9 cellular contexts compared by ENCODE assay signal in genomic region chr6:167906899-167907298, GRCh38.
A peak's percentile ranks its signal among the peaks of the same experiment; 100 is the strongest.
DNase-seq lines count a peak whose midpoint lies in the region; ATAC-seq and TF ChIP-seq lines count a peak whose summit lies in the region.
"Had no signal": no experiment of that assay in that cellular context is flagged by ENCODE, and none has a peak within 500 bp of the region (broad histone marks: within the 10 kb centered on the region; RNA-seq: fewer than 3 reads in every experiment).

No MANE protein-coding gene starts in this region.

- intact Hi-C loops in gastrocnemius medialis (cut with DNase I; ENCODE audit: low total_unique reads), result loop anchor here (5.0 to 10.0 kb wide), 4 partner anchors 82 to 225 kb away; partner anchors contain the start of gene AFDN

- no peaks in the 10 kb centered on the region for H3K9me3 ChIP-seq in gastrocnemius medialis

- peak; percentile 31 to 47 for TF ChIP-seq POLR2A in gastrocnemius medialis (IDR thresholded peaks at IDR 0.05)

- DNase-seq in NCI-H2029 (lab: John Stamatoyannopoulos, UW), result peak; percentile 82
- peak; percentile 76 for DNase-seq in cerebellar cortex (ENCODE audit: low spot score)
- peak; percentile 69 for DNase-seq in inferior parietal cortex (ENCODE audit: extremely low spot score)
- peak; percentile 53 to 60 for DNase-seq in gastrocnemius medialis
- DNase-seq in RPMI8226, result no peak
- DNase-seq in activated CD8-positive, alpha-beta T cell treated with anti-CD3 and anti-CD28 coated beads, Interleukin-2, amount 10 ng/mL, durations not matched to agents 7 days and 5 days, result no peak
- DNase-seq in stimulated activated effector memory CD8-positive, alpha-beta T cell treated with anti-CD3 and anti-CD28 coated beads, Interleukin-12 subunit alpha, Interleukin-12 subunit beta, amount 100 ng/mL, for 72 hours (ENCODE audit: low spot score in 2 of 2), result no peak
- no peak for DNase-seq in NCI-H1048 (lab: John Stamatoyannopoulos, UW)
- DNase-seq: SHP77 had no signal

- H3K4me3 ChIP-seq in gastrocnemius medialis, result peak overlapping the region; percentile 7 to 34 (median 30)

- CTCF ChIA-PET in activated CD8-positive, alpha-beta T cell treated with anti-CD3 and anti-CD28 coated beads, Interleukin-2, amount 10 ng/mL, durations not matched to agents 7 days and 5 days (lab: Charles Lee), result no interaction called here

- H3K27me3 ChIP-seq in gastrocnemius medialis, result no peaks in the 10 kb centered on the region

- H3K4me3 Mint-ChIP-seq in activated CD8-positive, alpha-beta T cell treated with anti-CD3 and anti-CD28 coated beads, Interleukin-2, amount 10 ng/mL, durations not matched to agents 7 days and 5 days, result no peak overlapping the region
- no peak overlapping the region for H3K4me3 Mint-ChIP-seq in stimulated activated effector memory CD8-positive, alpha-beta T cell treated with anti-CD3 and anti-CD28 coated beads, Interleukin-12 subunit alpha, Interleukin-12 subunit beta, amount 100 ng/mL, for 72 hours

- no peak overlapping the region for H3K27ac Mint-ChIP-seq in activated CD8-positive, alpha-beta T cell treated with anti-CD3 and anti-CD28 coated beads, Interleukin-2, amount 10 ng/mL, durations not matched to agents 7 days and 5 days
- H3K27ac Mint-ChIP-seq in stimulated activated effector memory CD8-positive, alpha-beta T cell treated with anti-CD3 and anti-CD28 coated beads, Interleukin-12 subunit alpha, Interleukin-12 subunit beta, amount 100 ng/mL, for 72 hours, result no peak overlapping the region

- no peak for TF ChIP-seq CTCF in gastrocnemius medialis (IDR thresholded peaks at IDR 0.05 in 4 of 5, conservative IDR thresholded peaks at IDR 0.05 in 1 of 5)

- no peaks in the 10 kb centered on the region for H3K9me3 Mint-ChIP-seq in activated CD8-positive, alpha-beta T cell treated with anti-CD3 and anti-CD28 coated beads, Interleukin-2, amount 10 ng/mL, durations not matched to agents 7 days and 5 days (ENCODE audit: insufficient read depth)
- no peaks in the 10 kb centered on the region for H3K9me3 Mint-ChIP-seq in stimulated activated effector memory CD8-positive, alpha-beta T cell treated with anti-CD3 and anti-CD28 coated beads, Interleukin-12 subunit alpha, Interleukin-12 subunit beta, amount 100 ng/mL, for 72 hours

- peak overlapping the region; percentile 55 to 68 (median 66) for H3K27ac ChIP-seq in gastrocnemius medialis

- ATAC-seq in gastrocnemius medialis, result peak; percentile 94 to 97
- no peak for ATAC-seq in activated CD8-positive, alpha-beta T cell treated with anti-CD3 and anti-CD28 coated beads, Interleukin-2, amount 10 ng/mL, durations not matched to agents 7 days and 5 days
- ATAC-seq in stimulated activated effector memory CD8-positive, alpha-beta T cell treated with anti-CD3 and anti-CD28 coated beads, Interleukin-12 subunit alpha, Interleukin-12 subunit beta, amount 100 ng/mL, for 72 hours, result no peak

- peaks cover 0 to 44% of the 10 kb centered on the region in 2 donors for H3K36me3 ChIP-seq in gastrocnemius medialis

- H3K36me3 Mint-ChIP-seq in activated CD8-positive, alpha-beta T cell treated with anti-CD3 and anti-CD28 coated beads, Interleukin-2, amount 10 ng/mL, durations not matched to agents 7 days and 5 days (ENCODE audit: low read depth), result no peaks in the 10 kb centered on the region
- H3K36me3 Mint-ChIP-seq in stimulated activated effector memory CD8-positive, alpha-beta T cell treated with anti-CD3 and anti-CD28 coated beads, Interleukin-12 subunit alpha, Interleukin-12 subunit beta, amount 100 ng/mL, for 72 hours, result peaks cover 33% of the 10 kb centered on the region

- no peaks in the 10 kb centered on the region for H3K27me3 Mint-ChIP-seq in activated CD8-positive, alpha-beta T cell treated with anti-CD3 and anti-CD28 coated beads, Interleukin-2, amount 10 ng/mL, durations not matched to agents 7 days and 5 days (ENCODE audit: low read depth)

- H3K4me1 ChIP-seq in gastrocnemius medialis, result peaks cover 0 to 10% of the 10 kb centered on the region in 2 donors

- POLR2A ChIA-PET in activated CD8-positive, alpha-beta T cell treated with anti-CD3 and anti-CD28 coated beads, Interleukin-2, amount 10 ng/mL, durations not matched to agents 7 days and 5 days (lab: Charles Lee), result no interaction called here

- no peaks in the 10 kb centered on the region for H3K4me1 Mint-ChIP-seq in activated CD8-positive, alpha-beta T cell treated with anti-CD3 and anti-CD28 coated beads, Interleukin-2, amount 10 ng/mL, durations not matched to agents 7 days and 5 days (ENCODE audit: low read depth)
- no peaks in the 10 kb centered on the region for H3K4me1 Mint-ChIP-seq in stimulated activated effector memory CD8-positive, alpha-beta T cell treated with anti-CD3 and anti-CD28 coated beads, Interleukin-12 subunit alpha, Interleukin-12 subunit beta, amount 100 ng/mL, for 72 hours

- in situ Hi-C loops in gastrocnemius medialis (cut with MboI; ENCODE audit: low sequenced_read_pairs in 4 of 4), result loop anchor here in 2 of 4 donors (25.0 kb wide), 2 partner anchors 205 to 230 kb away; no protein-coding TSS in a partner anchor

Comparison
In these comparisons a context has a peak if more than half of its experiments do, and no peak if none do; other contexts are left out.
1. DNase-seq: peak in NCI-H2029 (single experiment), cerebellar cortex (single experiment), inferior parietal cortex (single experiment) and gastrocnemius medialis (2 of 2); none in RPMI8226 (single experiment), activated CD8-positive, alpha-beta T cell treated with anti-CD3 and anti-CD28 coated beads, Interleukin-2, amount 10 ng/mL, durations not matched to agents 7 days and 5 days (single experiment), stimulated activated effector memory CD8-positive, alpha-beta T cell treated with anti-CD3 and anti-CD28 coated beads, Interleukin-12 subunit alpha, Interleukin-12 subunit beta, amount 100 ng/mL, for 72 hours (0 of 2) and NCI-H1048 (single experiment).
2. ATAC-seq: peak in gastrocnemius medialis (2 of 2); none in activated CD8-positive, alpha-beta T cell treated with anti-CD3 and anti-CD28 coated beads, Interleukin-2, amount 10 ng/mL, durations not matched to agents 7 days and 5 days (single experiment) and stimulated activated effector memory CD8-positive, alpha-beta T cell treated with anti-CD3 and anti-CD28 coated beads, Interleukin-12 subunit alpha, Interleukin-12 subunit beta, amount 100 ng/mL, for 72 hours (single experiment).